In genomic region chr2:497770-498492, GRCh38 we compare ENCODE assay signal across 23 cellular contexts.
"Had no signal": no experiment of that assay in that cellular context is flagged by ENCODE, and none has a peak within 500 bp of the region (broad histone marks: within the 10 kb centered on the region; RNA-seq: fewer than 3 reads in every experiment).

No MANE protein-coding gene starts in this region.

- DNase-seq: MG63, NCI-H1092, NCI-H1105 treated with DMSO at 0.1 percent for 48 hours, NCI-H1417 treated with DMSO at 0.1 percent for 48 hours, NCI-H146, NCI-H1694 treated with DMSO at 0.1 percent for 48 hours, NCI-H2029, NCI-H2081 treated with DMSO at 0.1 percent for 48 hours, NCI-H2171, NCI-H226, NCI-H446, NCI-H510A, NCI-H524 treated with DMSO at 0.1 percent for 48 hours, NCI-H69, NCI-H774, SHP77 treated with DMSO at 0.1 percent for 48 hours, SJCRH30, SW 1271, T-cell had no signal

- H3K9ac ChIP-seq: KMS-11 had no signal

- ATAC-seq: K562, Right ventricle myocardium inferior, T-cell had no signal

- H3K27me3 ChIP-seq: MG63 had no signal

- H3K36me3 ChIP-seq: MG63, SJCRH30 had no signal

- H3K27ac Mint-ChIP-seq: IgD-negative memory B cell, T-cell had no signal

- H3K4me1 ChIP-seq: SJCRH30 had no signal

- H3K27ac ChIP-seq: KMS-11, SJCRH30 had no signal

- H3K36me3 Mint-ChIP-seq: IgD-negative memory B cell, T-cell had no signal

- H3K4me2 ChIP-seq: KMS-11 had no signal

- H3K9me3 ChIP-seq: MG63, SJCRH30 had no signal

- H3K9me3 Mint-ChIP-seq: T-cell had no signal

- H3K4me3 ChIP-seq: K562, MG63, SJCRH30 had no signal

- H3K4me3 Mint-ChIP-seq: T-cell had no signal
